In genomic region chr6:34359438-34360158, GRCh38 we compare ENCODE assay signal across 10 cellular contexts. TPM values are rescaled to one million over a fixed set of nuclear protein-coding genes. Genes with fewer than 3 reads are reported as not detected.
DNase-seq lines count a peak whose midpoint lies in the region; ATAC-seq and TF ChIP-seq lines count a peak whose summit lies in the region.
"Had no signal": no experiment of that assay in that cellular context is flagged by ENCODE, and none has a peak within 500 bp of the region (broad histone marks: within the 10 kb centered on the region; RNA-seq: fewer than 3 reads in every experiment).

No MANE protein-coding gene starts in this region.

- TF ChIP-seq CTCF in HEK293 (tag by site-specific recombination; IDR thresholded peaks at IDR 0.05): no peak
- TF ChIP-seq CTCF in RWPE1 (conservative IDR thresholded peaks at IDR 0.05; ENCODE audit: low read depth): no peak
- no peak for TF ChIP-seq CTCF in fibroblast of the aortic adventitia (IDR thresholded peaks at IDR 0.05; ENCODE audit: insufficient read depth, low read length)
- no peak for TF ChIP-seq CTCF in thyroid gland (IDR thresholded peaks at IDR 0.05)
- no peak for TF ChIP-seq CTCF in dorsolateral prefrontal cortex (IDR thresholded peaks at IDR 0.05 in 54 of 56, conservative IDR thresholded peaks at IDR 0.05 in 2 of 56; ENCODE audit: low read depth in 1 of 56, partially characterized antibody in 56 of 56)

- TF ChIP-seq POLR2A in thyroid gland (IDR thresholded peaks at IDR 0.05): no peak

- WGBS in thyroid gland, 2 donors: 57 to 59% methylated on average over 2 of the region's 2 CpGs

- ATAC-seq in HG03520 (IDR thresholded peaks at IDR 0.05; ENCODE audit: unreplicated experiment): no peak
- ATAC-seq: naive thymus-derived CD4-positive, alpha-beta T cell had no signal

- intact Hi-C loops in thyroid gland (cut with DNase I) (no loop called here), dorsolateral prefrontal cortex (cut with DNase I) (no loop called here)

- CTCF ChIA-PET in HEK293 (lab: Yijun Ruan, JAX): interaction anchor here (0.5 to 2.7 kb wide), 3 partner anchors 63 to 648 kb away, joined by 4 to 11 read pairs (median 5); partner anchors contain the start of genes SMIM29 and UQCC2
- CTCF ChIA-PET in RWPE1 (lab: Yijun Ruan, JAX): interaction anchor here (0.6 to 1.4 kb wide), 2 partner anchors 10 to 164 kb away, joined by 3 to 4 read pairs; no protein-coding TSS in a partner anchor
- CTCF ChIA-PET in HEK293T (lab: Yijun Ruan, JAX): interaction anchor here (0.6 to 1.4 kb wide), 2 partner anchors 49 to 110 kb away, joined by 3 to 7 read pairs; no protein-coding TSS in a partner anchor

- POLR2A ChIA-PET in HEK293 (lab: Yijun Ruan, JAX) (interaction anchor here (0.6 kb wide), 2 partner anchors 32 to 649 kb away, joined by 3 to 5 read pairs; no protein-coding TSS in a partner anchor), RWPE1 (lab: Yijun Ruan, JAX; ENCODE audit: low non-redundant PET) (no interaction called here), HEK293T (lab: Yijun Ruan, JAX) (interaction anchor here (1.6 kb wide), 1 partner anchor 9 kb away, joined by 4 read pairs; no protein-coding TSS in a partner anchor)

- H3K27me3 ChIP-seq in thyroid gland (no peaks in the 10 kb centered on the region), dorsolateral prefrontal cortex (no peaks in the 10 kb centered on the region)

- H3K4me1 ChIP-seq in HEK293 (ENCODE audit: control insufficient read depth, insufficient read depth, low read length) (peaks cover 37% of the 10 kb centered on the region), thyroid gland (peaks cover 33 to 37% of the 10 kb centered on the region in 2 donors)

- H3K9me3 ChIP-seq in HEK293 (ENCODE audit: control insufficient read depth, insufficient read depth, low read depth, low read length): no peaks in the 10 kb centered on the region
- H3K9me3 ChIP-seq in thyroid gland: no peaks in the 10 kb centered on the region

- H3K27ac ChIP-seq in HEK293 (ENCODE audit: extremely low read depth, low read depth, low read length): no peak overlapping the region
- peak overlapping the region; percentile 77 for H3K27ac ChIP-seq in RWPE1
- peak overlapping the region; percentile 52 to 69 (median 65) for H3K27ac ChIP-seq in thyroid gland
- H3K27ac ChIP-seq in dorsolateral prefrontal cortex: peak overlapping the region in 3 of 59 donors; percentile 12 to 41 (median 32)

- H3K36me3 ChIP-seq in HEK293 (ENCODE audit: control insufficient read depth in 2 of 2, insufficient read depth in 1 of 2, low read length in 2 of 2) (no peaks in the 10 kb centered on the region), thyroid gland (no peaks in the 10 kb centered on the region)

- H3K4me3 ChIP-seq in HEK293 (ENCODE audit: low read depth, low read length) (no peak overlapping the region), fibroblast of the aortic adventitia (ENCODE audit: low read depth, low read length) (no peak overlapping the region), thyroid gland (replicated peaks in 1 of 3) (no peak overlapping the region), dorsolateral prefrontal cortex (no peak overlapping the region)

- DNase-seq in RWPE1 (ENCODE audit: low spot score) (no peak), fibroblast of the aortic adventitia (ENCODE audit: low read depth) (peak; percentile 62), thyroid gland (peak; percentile 39 to 41), HEK293T (ENCODE audit: extremely low spot score) (no peak), dorsolateral prefrontal cortex (no peak)
- DNase-seq: naive thymus-derived CD4-positive, alpha-beta T cell; NCI-H1436; stimulated activated CD4-positive, alpha-beta T cell treated with anti-CD3 and anti-CD28 coated beads, Interleukin-12 subunit alpha, Interleukin-12 subunit beta, amount 100 ng/mL, for 4 hours had no signal

TF ChIP-seq in HEK293, 187 proteins besides CTCF, POLR2A, EP300 and RAD21 (continues in another document):
- TF ChIP-seq ZNF645 (tag by site-specific recombination; IDR thresholded peaks at IDR 0.05) (no peak), ZNF174 (tag by site-specific recombination; IDR thresholded peaks at IDR 0.05) (no peak), ZNF26 (tag by site-specific recombination; IDR thresholded peaks at IDR 0.05) (no peak), ZNF791 (tag by site-specific recombination; IDR thresholded peaks at IDR 0.05) (no peak), ZNF391 (tag by site-specific recombination; IDR thresholded peaks at IDR 0.05; ENCODE audit: borderline replicate concordance, low read depth) (no peak), ZNF274 (IDR thresholded peaks at IDR 0.05; ENCODE audit: low read length) (no peak), ZNF274 (tag by site-specific recombination; IDR thresholded peaks at IDR 0.05; ENCODE audit: borderline replicate concordance) (no peak), ZNF701 (tag by site-specific recombination; IDR thresholded peaks at IDR 0.05) (no peak)

TF ChIP-seq in HEK293T, 16 proteins besides CTCF, POLR2A, EP300 and RAD21:
- TF ChIP-seq LEF1 (IDR thresholded peaks at IDR 0.05; ENCODE audit: borderline replicate concordance): no peak
- TF ChIP-seq ZNF384 (IDR thresholded peaks at IDR 0.05): no peak
- TF ChIP-seq NFRKB (IDR thresholded peaks at IDR 0.05): no peak
- no peak for TF ChIP-seq SP1 (IDR thresholded peaks at IDR 0.05)
- TF ChIP-seq FOXM1 (IDR thresholded peaks at IDR 0.05; ENCODE audit: borderline replicate concordance): no peak
- TF ChIP-seq BHLHE40 (IDR thresholded peaks at IDR 0.05; ENCODE audit: borderline replicate concordance): no peak
- no peak for TF ChIP-seq ELF4 (IDR thresholded peaks at IDR 0.05)
- no peak for TF ChIP-seq ARNT (IDR thresholded peaks at IDR 0.05)
- no peak for TF ChIP-seq FOXK2 (IDR thresholded peaks at IDR 0.05)

RNA-seq across cellular contexts. Expression of gene NUDT3, which starts 32.9 kb away (rescaled TPM):
- total RNA-seq in fibroblast of the aortic adventitia (ENCODE audit: low replicate concordance) (24.4 and 34.6 TPM in 2 replicates), thyroid gland (10 to 100 TPM; 68.1 to 98.9 (median 75.5) TPM), dorsolateral prefrontal cortex (100 to 1,000 TPM; 107 to 239 (median 169) TPM)

Comparison
In these comparisons a context has a peak if more than half of its experiments do, and no peak if none do; other contexts are left out.
1. DNase-seq: peak in fibroblast of the aortic adventitia (single experiment) and thyroid gland (2 of 2); none in RWPE1 (single experiment), HEK293T (single experiment) and dorsolateral prefrontal cortex (0 of 10).